In genomic region chr2:101327863-101328394, GRCh38 we compare ENCODE assay signal across 11 cellular contexts. TPM values are rescaled to one million over a fixed set of nuclear protein-coding genes. Genes with fewer than 3 reads are reported as not detected.
DNase-seq lines count a peak whose midpoint lies in the region; ATAC-seq, FAIRE-seq and TF ChIP-seq lines count a peak whose summit lies in the region.
"Had no signal": no experiment of that assay in that cellular context is flagged by ENCODE, and none has a peak within 500 bp of the region (broad histone marks: within the 10 kb centered on the region; RNA-seq: fewer than 3 reads in every experiment).

No MANE protein-coding gene starts in this region.

- peaks cover 37% of the 10 kb centered on the region for H3K4me1 ChIP-seq in endothelial cell of umbilical vein (ENCODE audit: control insufficient read depth, extremely low read depth, insufficient read depth, low read length)
- peaks cover 10 to 26% of the 10 kb centered on the region in 2 experiments for H3K4me1 ChIP-seq in trophoblast cell (ENCODE audit: control insufficient read depth in 1 of 2, insufficient read depth in 2 of 2, low read length in 2 of 2)

- intact Hi-C loops in endothelial cell of umbilical vein (cut with micrococcal nuclease) = loop anchor here (1.0 to 2.0 kb wide), 4 partner anchors 20 to 203 kb away; partner anchors contain the start of genes CNOT11 and RNF149

- CTCF ChIA-PET in endothelial cell of umbilical vein (lab: Charles Lee) = interaction anchor here (0.8 to 3.8 kb wide), 6 partner anchors 10 to 190 kb away, joined by 3 to 51 read pairs (median 5); partner anchors contain the start of gene RNF149

- peak; percentile 92 for DNase-seq in ELF-1 (ENCODE audit: low read depth, low spot score)
- DNase-seq in LoVo (ENCODE audit: low spot score) = peak; percentile 29
- no peak for DNase-seq in endothelial cell of umbilical vein (ENCODE audit: low read depth, low spot score)
- peak; percentile 96 to 99 for DNase-seq in trophoblast cell
- DNase-seq in RKO (ENCODE audit: low spot score) = no peak
- DNase-seq in NCI-H446 (lab: John Stamatoyannopoulos, UW) = no peak
- DNase-seq: stimulated activated naive CD4-positive, alpha-beta T cell treated with Interleukin-2 at 50 U/mL for 16 hours had no signal

- no peaks in the 10 kb centered on the region for H3K36me3 ChIP-seq in endothelial cell of umbilical vein (ENCODE audit: control insufficient read depth in 2 of 2, extremely low read depth in 1 of 2, insufficient read depth in 2 of 2, low read length in 2 of 2)
- no peaks in the 10 kb centered on the region for H3K36me3 ChIP-seq in trophoblast cell (ENCODE audit: control insufficient read depth in 1 of 2, insufficient read depth in 2 of 2, low read length in 2 of 2)

- no peak for FAIRE-seq in endothelial cell of umbilical vein (lab: Jason Lieb, UNC)
- FAIRE-seq: frontal cortex had no signal

- peak overlapping the region; percentile 60 for H2BK120ac ChIP-seq in trophoblast cell (ENCODE audit: insufficient read depth, low read length, poor library complexity)

- H3K4me3 ChIP-seq in endothelial cell of umbilical vein (replicated peaks in 1 of 3; ENCODE audit: insufficient read depth in 1 of 3, low read depth in 1 of 3, low read length in 3 of 3) (peak overlapping the region in 1 of 3 experiments; percentile 1), trophoblast cell (ENCODE audit: low read depth, low read length) (no peak overlapping the region)

- no peak overlapping the region for H3K23ac ChIP-seq in trophoblast cell (ENCODE audit: low read length)

- no peak for TF ChIP-seq POLR2A in endothelial cell of umbilical vein (IDR thresholded peaks at IDR 0.05; ENCODE audit: low read depth, low read length)

- H2BK5ac ChIP-seq in trophoblast cell (ENCODE audit: low read depth, low read length, poor library complexity) = peak overlapping the region; percentile 7

- peaks cover 14% of the 10 kb centered on the region for H3K79me1 ChIP-seq in trophoblast cell (ENCODE audit: low read length)

- H4K8ac ChIP-seq in trophoblast cell (ENCODE audit: low read depth, low read length) = no peak overlapping the region

- no peak for ATAC-seq in HG03521 (IDR thresholded peaks at IDR 0.05; ENCODE audit: unreplicated experiment)

- POLR2A ChIA-PET in endothelial cell of umbilical vein (lab: Charles Lee) = interaction anchor here (1.0 to 1.2 kb wide), 2 partner anchors 14 to 19 kb away, joined by 4 read pairs; partner anchors contain the start of gene RNF149

- peak overlapping the region; percentile 69 for H3K4me2 ChIP-seq in endothelial cell of umbilical vein (ENCODE audit: insufficient read depth, low read length)
- H3K4me2 ChIP-seq in trophoblast cell (ENCODE audit: low read length) = peak overlapping the region; percentile 29

- no CpG with 5 or more reads among the region's 5 CpGs for WGBS in trophoblast cell (ENCODE audit: extremely low coverage, insufficient coverage, insufficient read length)

- no peaks in the 10 kb centered on the region for H4K20me1 ChIP-seq in endothelial cell of umbilical vein (replicated peaks; ENCODE audit: control insufficient read depth, extremely low read depth, insufficient read depth, low read length)

- H3K79me2 ChIP-seq in endothelial cell of umbilical vein (ENCODE audit: control insufficient read depth, insufficient read depth, low read length) (no peaks in the 10 kb centered on the region), trophoblast cell (ENCODE audit: control insufficient read depth, insufficient read depth, low read length, poor library complexity) (no peaks in the 10 kb centered on the region)

- H3K9me3 ChIP-seq in endothelial cell of umbilical vein (replicated peaks; ENCODE audit: control insufficient read depth, insufficient read depth, low read length) (no peaks in the 10 kb centered on the region), trophoblast cell (ENCODE audit: insufficient read depth, low read depth, low read length) (no peaks in the 10 kb centered on the region)

- H3K27ac ChIP-seq in endothelial cell of umbilical vein (ENCODE audit: insufficient read depth, low read depth, low read length) (peak overlapping the region; percentile 95), trophoblast cell (ENCODE audit: low read depth, low read length) (peak overlapping the region; percentile 90)

- H3K4ac ChIP-seq in trophoblast cell (ENCODE audit: low read depth, low read length) = no peak overlapping the region

- no peak overlapping the region for H2BK12ac ChIP-seq in trophoblast cell (ENCODE audit: low read length)

- TF ChIP-seq CTCF in endothelial cell of umbilical vein (IDR thresholded peaks at IDR 0.05; ENCODE audit: extremely low read depth in 1 of 2, insufficient read depth in 1 of 2, low read depth in 1 of 2, low read length in 2 of 2) = no peak

- H4K91ac ChIP-seq in trophoblast cell (ENCODE audit: low read depth, low read length) = peak overlapping the region; percentile 40

- H3K27me3 ChIP-seq in endothelial cell of umbilical vein (ENCODE audit: control insufficient read depth in 2 of 2, insufficient read depth in 2 of 2, low read length in 2 of 2) (no peaks in the 10 kb centered on the region), trophoblast cell (ENCODE audit: insufficient read depth, low read length) (no peaks in the 10 kb centered on the region)

- H3K9me1 ChIP-seq in endothelial cell of umbilical vein (replicated peaks; ENCODE audit: control insufficient read depth, extremely low read depth, insufficient read depth, low read length) = no peaks in the 10 kb centered on the region

- no peak overlapping the region for H4K12ac ChIP-seq in trophoblast cell (ENCODE audit: low read depth, low read length)

- dilution Hi-C loops in endothelial cell of umbilical vein (cut with MboI; ENCODE audit: extremely low pct_ligation_motif_present, low sequenced_read_pairs) = no loop called here

- H2AFZ ChIP-seq in endothelial cell of umbilical vein (ENCODE audit: low read depth, low read length) (peak overlapping the region; percentile 11), trophoblast cell (ENCODE audit: insufficient read depth, low read length, poor library complexity) (peak overlapping the region; percentile 31)

- BruUV-seq in endothelial cell of umbilical vein (replicated peaks; lab: Mats Ljungman, UMichigan) = TSS peak; percentile 82

- H2AK5ac ChIP-seq in trophoblast cell (ENCODE audit: low read length) = no peak overlapping the region

- no peak overlapping the region for H3K18ac ChIP-seq in trophoblast cell (ENCODE audit: low read length)

- peak overlapping the region; percentile 73 for H3K9ac ChIP-seq in endothelial cell of umbilical vein (replicated peaks; ENCODE audit: extremely low read depth, insufficient read depth, low read length)
- H3K9ac ChIP-seq in trophoblast cell (ENCODE audit: low read length) = no peak overlapping the region

- H3K14ac ChIP-seq in trophoblast cell (ENCODE audit: low read length) = peak overlapping the region; percentile 2

TF ChIP-seq in endothelial cell of umbilical vein, 7 proteins besides CTCF, POLR2A, EP300 and RAD21:
- TF ChIP-seq FOS (IDR thresholded peaks at IDR 0.05; ENCODE audit: borderline replicate concordance, insufficient read depth, low read length) (no peak), MYC (IDR thresholded peaks at IDR 0.05; ENCODE audit: low read depth, low read length) (no peak), POLR2AphosphoS5 (IDR thresholded peaks at IDR 0.05; ENCODE audit: insufficient read depth, low read depth, low read length) (no peak), GATA2 (IDR thresholded peaks at IDR 0.05; ENCODE audit: insufficient read depth, insufficient read length, low read depth, low read length) (no peak), EZH2 (IDR thresholded peaks at IDR 0.05; ENCODE audit: borderline replicate concordance, low read depth, low read length, severe bottlenecking) (no peak), JUN (IDR thresholded peaks at IDR 0.05; ENCODE audit: borderline replicate concordance, insufficient read depth, insufficient read length, low read depth) (no peak)
- TF ChIP-seq, protein P1, sequence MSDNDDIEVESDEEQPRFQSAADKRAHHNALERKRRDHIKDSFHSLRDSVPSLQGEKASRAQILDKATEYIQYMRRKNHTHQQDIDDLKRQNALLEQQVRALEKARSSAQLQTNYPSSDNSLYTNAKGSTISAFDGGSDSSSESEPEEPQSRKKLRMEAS (IDR thresholded peaks at IDR 0.05; ENCODE audit: insufficient read depth, insufficient read length) = no peak

RNA-seq across cellular contexts. Expression of gene RNF149, which starts 19.4 kb away (rescaled TPM):
- total RNA-seq in endothelial cell of umbilical vein = 57.6 and 66.6 TPM in 2 replicates
- 28.1 and 31.3 TPM in 2 replicates for polyA plus RNA-seq in endothelial cell of umbilical vein
- 21.3 and 21.8 TPM in 2 replicates for polyA plus RNA-seq in endothelial cell of umbilical vein (2011; cell fraction: cytosol; rRNA removed)
- polyA plus RNA-seq in endothelial cell of umbilical vein (2011; cell fraction: nucleus; rRNA removed) = 60.8 and 88.5 TPM in 2 replicates
- polyA plus RNA-seq in endothelial cell of umbilical vein (2012) = 54.0 and 89.3 TPM in 2 replicates
- 36.7 and 51.1 TPM in 2 replicates for polyA minus RNA-seq in endothelial cell of umbilical vein
- polyA minus RNA-seq in endothelial cell of umbilical vein (2011; cell fraction: cytosol; rRNA and poly(A)+ RNA removed) = 26.3 TPM
- 62.8 and 73.1 TPM in 2 replicates for polyA minus RNA-seq in endothelial cell of umbilical vein (2011; cell fraction: nucleus; rRNA and poly(A)+ RNA removed)
- polyA plus RNA-seq in trophoblast cell (2013) = 52.8 and 58.2 TPM in 2 replicates

RNA-seq across cellular contexts. Expression of gene CREG2, which starts 59.4 kb away (rescaled TPM):
- total RNA-seq in endothelial cell of umbilical vein = 0.88 and 2.0 TPM in 2 replicates
- polyA plus RNA-seq in endothelial cell of umbilical vein = 0.48 and 0.67 TPM in 2 replicates
- 0.44 and 0.61 TPM in 2 replicates for polyA plus RNA-seq in endothelial cell of umbilical vein (2011; cell fraction: cytosol; rRNA removed)
- polyA plus RNA-seq in endothelial cell of umbilical vein (2011; cell fraction: nucleus; rRNA removed) = 0.18 and 0.21 TPM in 2 replicates
- 0.27 and 1.4 TPM in 2 replicates for polyA plus RNA-seq in endothelial cell of umbilical vein (2012)
- polyA minus RNA-seq in endothelial cell of umbilical vein = 0.87 TPM in 1 of 2 replicates, not detected in the other
- polyA minus RNA-seq in endothelial cell of umbilical vein (2011; cell fraction: cytosol; rRNA and poly(A)+ RNA removed) = 43.4 TPM
- polyA minus RNA-seq in endothelial cell of umbilical vein (2011; cell fraction: nucleus; rRNA and poly(A)+ RNA removed) = 0.38 TPM in 1 of 2 replicates, not detected in the other
- polyA plus RNA-seq in trophoblast cell (2013) = 0.22 TPM in 2 replicates
- total RNA-seq: activated naive CD4-positive, alpha-beta T cell treated with anti-CD3 and anti-CD28 coated beads, Interleukin-2, amount 50 U/mL, for 72 hours; HFFc6 had no signal

Comparison
In these comparisons a context has a peak if more than half of its experiments do, and no peak if none do; other contexts are left out.
1. DNase-seq: peak in ELF-1 (single experiment), LoVo (single experiment) and trophoblast cell (2 of 2); none in endothelial cell of umbilical vein (single experiment), RKO (single experiment) and NCI-H446 (0 of 2).